In genomic region chr15:47987908-47988532, GRCh38 we compare ENCODE assay signal across 8 cellular contexts.
A peak's percentile ranks its signal among the peaks of the same experiment; 100 is the strongest.
DNase-seq lines count a peak whose midpoint lies in the region; ATAC-seq, FAIRE-seq and TF ChIP-seq lines count a peak whose summit lies in the region.

No MANE protein-coding gene starts in this region.

- H3K27me3 Mint-ChIP-seq in activated CD8-positive, alpha-beta memory T cell treated with anti-CD3 and anti-CD28 coated beads, Interleukin-2, amount 10 ng/mL, durations not matched to agents 7 days and 5 days: peaks cover 14% of the 10 kb centered on the region

- FAIRE-seq in bronchial epithelial cell (lab: Jason Lieb, UNC): no peak

- H3K9me3 Mint-ChIP-seq in activated CD8-positive, alpha-beta memory T cell treated with anti-CD3 and anti-CD28 coated beads, Interleukin-2, amount 10 ng/mL, durations not matched to agents 7 days and 5 days (ENCODE audit: low read depth): no peaks in the 10 kb centered on the region

- ATAC-seq in activated CD8-positive, alpha-beta memory T cell treated with anti-CD3 and anti-CD28 coated beads, Interleukin-2, amount 10 ng/mL, durations not matched to agents 7 days and 5 days: peak; percentile 77
- ATAC-seq in GM21723 (IDR thresholded peaks at IDR 0.05; ENCODE audit: unreplicated experiment) (peak; percentile 95), left colon (peak; percentile 97)

- TF ChIP-seq CTCF in bronchial epithelial cell (IDR thresholded peaks at IDR 0.05; ENCODE audit: insufficient read depth, low read length, severe bottlenecking) (peak; percentile 52), tibial nerve (IDR thresholded peaks at IDR 0.05) (peak; percentile 58 to 81 (median 62))

- no peak overlapping the region for H3K4me3 Mint-ChIP-seq in activated CD8-positive, alpha-beta memory T cell treated with anti-CD3 and anti-CD28 coated beads, Interleukin-2, amount 10 ng/mL, durations not matched to agents 7 days and 5 days

- no peak for TF ChIP-seq POLR2A in tibial nerve (IDR thresholded peaks at IDR 0.05)

- 51% methylated on average over 3 of the region's 3 CpGs for WGBS in tibial nerve, 2 donors

- no peak overlapping the region for H3K27ac ChIP-seq in tibial nerve

- no peak for TF ChIP-seq EP300 in tibial nerve (IDR thresholded peaks at IDR 0.05)

- no peaks in the 10 kb centered on the region for H3K36me3 ChIP-seq in bronchial epithelial cell (ENCODE audit: control insufficient read depth, insufficient read depth, low read length)
- no peaks in the 10 kb centered on the region for H3K36me3 ChIP-seq in tibial nerve

- no peaks in the 10 kb centered on the region for H3K27me3 ChIP-seq in bronchial epithelial cell (ENCODE audit: control insufficient read depth, insufficient read depth, low read length)
- no peaks in the 10 kb centered on the region for H3K27me3 ChIP-seq in tibial nerve

- peak; percentile 44 for DNase-seq in activated CD8-positive, alpha-beta memory T cell treated with anti-CD3 and anti-CD28 coated beads, Interleukin-2, amount 10 ng/mL, durations not matched to agents 7 days and 5 days
- DNase-seq in activated CD8-positive, alpha-beta memory T cell treated with anti-CD3 and anti-CD28 coated beads for 24 hours: no peak
- DNase-seq in HT1080 (ENCODE audit: low read depth) (peak; percentile 17), NOMO-1 treated with DMSO at 0.1 percent for 48 hours (lab: John Stamatoyannopoulos, UW; ENCODE audit: unreplicated experiment) (peak; percentile 79), bronchial epithelial cell (ENCODE audit: low read depth) (peak; percentile 58), left colon (no peak), tibial nerve (ENCODE audit: low spot score in 2 of 2) (peak in 1 of 2 donors; percentile 64)

- no peaks in the 10 kb centered on the region for H3K36me3 Mint-ChIP-seq in activated CD8-positive, alpha-beta memory T cell treated with anti-CD3 and anti-CD28 coated beads, Interleukin-2, amount 10 ng/mL, durations not matched to agents 7 days and 5 days

- intact Hi-C loops in left colon (cut with DNase I, micrococcal nuclease): loop anchor here in 1 of 2 donors (2.0 to 10.0 kb wide), 3 partner anchors 273 to 791 kb away; partner anchors contain the start of gene SEMA6D

- H3K4me3 ChIP-seq in bronchial epithelial cell (ENCODE audit: low read depth, low read length) (no peak overlapping the region), tibial nerve (no peak overlapping the region)

- H3K9me3 ChIP-seq in tibial nerve: no peaks in the 10 kb centered on the region

- CTCF ChIA-PET in activated CD8-positive, alpha-beta memory T cell treated with anti-CD3 and anti-CD28 coated beads, Interleukin-2, amount 10 ng/mL, durations not matched to agents 7 days and 5 days (lab: Charles Lee): interaction anchor here (1.3 to 3.8 kb wide), 6 partner anchors 13 to 1676 kb away, joined by 3 to 17 read pairs (median 6); no protein-coding TSS in a partner anchor

- peaks cover 13% of the 10 kb centered on the region for H3K4me1 Mint-ChIP-seq in activated CD8-positive, alpha-beta memory T cell treated with anti-CD3 and anti-CD28 coated beads, Interleukin-2, amount 10 ng/mL, durations not matched to agents 7 days and 5 days

- H3K27ac Mint-ChIP-seq in activated CD8-positive, alpha-beta memory T cell treated with anti-CD3 and anti-CD28 coated beads, Interleukin-2, amount 10 ng/mL, durations not matched to agents 7 days and 5 days: no peak overlapping the region

- H3K4me1 ChIP-seq in tibial nerve: peaks cover 0 to 28% (median 7%) of the 10 kb centered on the region in 4 donors

Comparison
In these comparisons a context has a peak if more than half of its experiments do, and no peak if none do; other contexts are left out.
1. DNase-seq: peak in activated CD8-positive, alpha-beta memory T cell treated with anti-CD3 and anti-CD28 coated beads, Interleukin-2, amount 10 ng/mL, durations not matched to agents 7 days and 5 days (single experiment), HT1080 (single experiment), NOMO-1 treated with DMSO at 0.1 percent for 48 hours (single experiment) and bronchial epithelial cell (single experiment); none in activated CD8-positive, alpha-beta memory T cell treated with anti-CD3 and anti-CD28 coated beads for 24 hours (single experiment) and left colon (0 of 2).
2. Peak in every context shown above with its lines, with median percentiles within 50 percentile points of each other: ATAC-seq.